1 cellular context compared by ENCODE assay signal in genomic region chr11:47442514-47442913, GRCh38.
TF ChIP-seq lines count a peak whose summit lies in the region.

No MANE protein-coding gene starts in this region.

TF ChIP-seq in WTC11, 78 proteins besides CTCF, POLR2A, EP300 and RAD21 (continued from another document):
- TF ChIP-seq, protein P1, sequence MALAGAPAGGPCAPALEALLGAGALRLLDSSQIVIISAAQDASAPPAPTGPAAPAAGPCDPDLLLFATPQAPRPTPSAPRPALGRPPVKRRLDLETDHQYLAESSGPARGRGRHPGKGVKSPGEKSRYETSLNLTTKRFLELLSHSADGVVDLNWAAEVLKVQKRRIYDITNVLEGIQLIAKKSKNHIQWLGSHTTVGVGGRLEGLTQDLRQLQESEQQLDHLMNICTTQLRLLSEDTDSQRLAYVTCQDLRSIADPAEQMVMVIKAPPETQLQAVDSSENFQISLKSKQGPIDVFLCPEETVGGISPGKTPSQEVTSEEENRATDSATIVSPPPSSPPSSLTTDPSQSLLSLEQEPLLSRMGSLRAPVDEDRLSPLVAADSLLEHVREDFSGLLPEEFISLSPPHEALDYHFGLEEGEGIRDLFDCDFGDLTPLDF (CRISPR knock-in tag; IDR thresholded peaks at IDR 0.05): no peak
- TF ChIP-seq NR3C1 (CRISPR knock-in tag; conservative IDR thresholded peaks at IDR 0.05; ENCODE audit: low read depth): no peak
